19 cellular contexts compared by ENCODE assay signal in the genomic region with DNA sequence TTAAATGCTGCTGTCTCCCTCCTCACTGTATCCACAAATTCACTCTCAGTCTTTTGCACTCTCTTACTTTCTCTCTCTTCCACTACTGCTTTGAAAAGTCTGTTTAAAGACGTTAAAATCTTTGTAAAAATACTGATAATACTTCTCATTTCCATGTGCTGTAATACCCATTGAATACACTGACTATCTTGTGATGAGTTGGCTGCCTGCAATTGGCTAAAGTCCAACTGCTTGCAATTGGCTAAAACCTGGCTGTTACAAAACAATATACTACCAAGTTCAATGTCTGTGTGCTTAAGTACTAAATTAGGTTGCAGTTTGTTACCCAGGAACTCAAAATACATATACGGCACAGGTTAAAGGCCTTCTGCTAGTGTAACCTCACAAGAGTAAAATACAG.
DNase-seq lines count a peak whose midpoint lies in the region; ATAC-seq and TF ChIP-seq lines count a peak whose summit lies in the region.
"Had no signal": no experiment of that assay in that cellular context is flagged by ENCODE, and none has a peak within 500 bp of the region (broad histone marks: within the 10 kb centered on the region; RNA-seq: fewer than 3 reads in every experiment).

No MANE protein-coding gene starts in this region.

- no peak for TF ChIP-seq CTCF in omental fat pad (IDR thresholded peaks at IDR 0.05)

- H3K27me3 Mint-ChIP-seq in stimulated activated naive B cell treated with anti-CD40 and anti-IgM and Interleukin-4, amounts not matched to agents 10 μg/mL and 1 μg/mL and 100 μg/mL, for 72 hours = no peaks in the 10 kb centered on the region
- H3K27me3 Mint-ChIP-seq: CD4-positive, alpha-beta T cell had no signal

- H3K27ac Mint-ChIP-seq in stimulated activated naive B cell treated with anti-CD40 and anti-IgM and Interleukin-4, amounts not matched to agents 10 μg/mL and 1 μg/mL and 100 μg/mL, for 72 hours = no peak overlapping the region
- H3K27ac Mint-ChIP-seq: activated CD8-positive, alpha-beta T cell treated with anti-CD3 and anti-CD28 coated beads, Interleukin-2, amount 10 ng/mL, durations not matched to agents 7 days and 5 days; activated naive CD8-positive, alpha-beta T cell treated with anti-CD3 and anti-CD28 coated beads for 36 hours; CD4-positive, alpha-beta T cell had no signal

- ATAC-seq in Right ventricle myocardium inferior (peak; percentile 39), Right ventricle myocardium superior (ENCODE audit: poor library complexity) (no peak), omental fat pad (ENCODE audit: low FRiP score) (peak; percentile 41), GM18520 (IDR thresholded peaks at IDR 0.05; ENCODE audit: unreplicated experiment) (no peak), left colon (no peak), GM19328 (IDR thresholded peaks at IDR 0.05; ENCODE audit: unreplicated experiment) (no peak)
- no peak for ATAC-seq in stimulated activated naive B cell treated with anti-CD40 and anti-IgM and Interleukin-4, amounts not matched to agents 10 μg/mL and 1 μg/mL and 100 μg/mL, for 72 hours (replicated peaks)
- ATAC-seq: activated CD8-positive, alpha-beta T cell treated with anti-CD3 and anti-CD28 coated beads, Interleukin-2, amount 10 ng/mL, durations not matched to agents 7 days and 5 days had no signal

- H3K9me3 Mint-ChIP-seq in stimulated activated naive B cell treated with anti-CD40 and anti-IgM and Interleukin-4, amounts not matched to agents 10 μg/mL and 1 μg/mL and 100 μg/mL, for 72 hours = peaks cover 0 to 2% of the 10 kb centered on the region in 2 donors
- H3K9me3 Mint-ChIP-seq: activated naive CD8-positive, alpha-beta T cell treated with anti-CD3 and anti-CD28 coated beads for 36 hours; CD4-positive, alpha-beta T cell had no signal

- intact Hi-C loops in Right ventricle myocardium inferior (cut with DNase I) = no loop called here
- intact Hi-C loops in Right ventricle myocardium superior (cut with DNase I) = no loop called here
- intact Hi-C loops in left colon (cut with DNase I, micrococcal nuclease) = no loop called here

- no peaks in the 10 kb centered on the region for H3K36me3 Mint-ChIP-seq in stimulated activated naive B cell treated with anti-CD40 and anti-IgM and Interleukin-4, amounts not matched to agents 10 μg/mL and 1 μg/mL and 100 μg/mL, for 72 hours
- H3K36me3 Mint-ChIP-seq: activated naive CD8-positive, alpha-beta T cell treated with anti-CD3 and anti-CD28 coated beads for 36 hours had no signal

- no peak for DNase-seq in Right ventricle myocardium inferior (ENCODE audit: missing footprints)
- no peak for DNase-seq in Right ventricle myocardium superior
- DNase-seq in fibroblast of gingiva (ENCODE audit: low read depth) = peak; percentile 55
- no peak for DNase-seq in omental fat pad (ENCODE audit: low spot score)
- no peak for DNase-seq in stimulated activated naive B cell treated with anti-CD40 and anti-IgM and Interleukin-4, amounts not matched to agents 10 μg/mL and 1 μg/mL and 100 μg/mL, for 72 hours
- DNase-seq in left colon = no peak
- DNase-seq: activated CD8-positive, alpha-beta T cell treated with anti-CD3 and anti-CD28 coated beads, Interleukin-2, amount 10 ng/mL, durations not matched to agents 7 days and 5 days; activated naive CD8-positive, alpha-beta T cell treated with anti-CD3 and anti-CD28 coated beads for 36 hours; activated T-cell treated with anti-CD3 and anti-CD28 coated beads, Interleukin-2, amount 50 U/mL, for 48 hours; CD4-positive, alpha-beta T cell; DMS53; Kasumi-1; NCI-H1436 treated with DMSO at 0.1 percent for 48 hours; NCI-H2227 treated with DMSO at 0.1 percent for 48 hours; nucleus accumbens; spleen; T-helper 1 cell had no signal

- H3K4me3 Mint-ChIP-seq in stimulated activated naive B cell treated with anti-CD40 and anti-IgM and Interleukin-4, amounts not matched to agents 10 μg/mL and 1 μg/mL and 100 μg/mL, for 72 hours = no peak overlapping the region
- H3K4me3 Mint-ChIP-seq: activated CD8-positive, alpha-beta T cell treated with anti-CD3 and anti-CD28 coated beads, Interleukin-2, amount 10 ng/mL, durations not matched to agents 7 days and 5 days; activated naive CD8-positive, alpha-beta T cell treated with anti-CD3 and anti-CD28 coated beads for 36 hours; CD4-positive, alpha-beta T cell had no signal

- no peaks in the 10 kb centered on the region for H3K4me1 Mint-ChIP-seq in stimulated activated naive B cell treated with anti-CD40 and anti-IgM and Interleukin-4, amounts not matched to agents 10 μg/mL and 1 μg/mL and 100 μg/mL, for 72 hours
- H3K4me1 Mint-ChIP-seq: activated naive CD8-positive, alpha-beta T cell treated with anti-CD3 and anti-CD28 coated beads for 36 hours had no signal

Comparison
In these comparisons a context has a peak if more than half of its experiments do, and no peak if none do; other contexts are left out.
1. ATAC-seq: peak in Right ventricle myocardium inferior (single experiment) and omental fat pad (single experiment); none in Right ventricle myocardium superior (single experiment), stimulated activated naive B cell treated with anti-CD40 and anti-IgM and Interleukin-4, amounts not matched to agents 10 μg/mL and 1 μg/mL and 100 μg/mL, for 72 hours (0 of 2), GM18520 (single experiment), left colon (single experiment) and GM19328 (single experiment).